ENCODE assay signal across 1 cellular context in genomic region chr1:245153645-245154428, GRCh38.
TF ChIP-seq lines count a peak whose summit lies in the region.

No MANE protein-coding gene starts in this region.

TF ChIP-seq in GM23338, 12 proteins besides CTCF, POLR2A, EP300 and RAD21 (continued from another document):
- TF ChIP-seq REST (IDR thresholded peaks at IDR 0.05; ENCODE audit: unreplicated experiment), result no peak
